In genomic region chr10:69359089-69360025, GRCh38 we compare ENCODE assay signal across 11 cellular contexts. TPM values are rescaled to one million over a fixed set of nuclear protein-coding genes. Genes with fewer than 3 reads are reported as not detected.
DNase-seq lines count a peak whose midpoint lies in the region; ATAC-seq and TF ChIP-seq lines count a peak whose summit lies in the region.
"Had no signal": no experiment of that assay in that cellular context is flagged by ENCODE, and none has a peak within 500 bp of the region (broad histone marks: within the 10 kb centered on the region; RNA-seq: fewer than 3 reads in every experiment).

No MANE protein-coding gene starts in this region.

- peaks cover 23 to 41% (median 39%) of the 10 kb centered on the region in 4 donors for H3K4me1 ChIP-seq in transverse colon

- in situ Hi-C loops in transverse colon (cut with MboI; ENCODE audit: low pct_ligation_motif_present in 1 of 4, low pct_unique_long_range_greater_than_20kb in 1 of 4, low sequenced_read_pairs in 3 of 4) (no loop called here), GM13976 (cut with MboI; ENCODE audit: low sequenced_read_pairs, unreplicated experiment) (no loop called here)

- peaks cover 25% of the 10 kb centered on the region for H3K36me3 Mint-ChIP-seq in WTC11

- H3K27me3 ChIP-seq in transverse colon = no peaks in the 10 kb centered on the region
- H3K27me3 ChIP-seq: BLaER1 treated with 17β-estradiol and CSF1 and Interleukin-3, amounts not matched to agents 10 nM and 100 nM had no signal

- no peak overlapping the region for H3K4me3 ChIP-seq in transverse colon
- H3K4me3 ChIP-seq: BLaER1 treated with 17β-estradiol and CSF1 and Interleukin-3, amounts not matched to agents 10 nM and 100 nM had no signal

- H3K27me3 Mint-ChIP-seq in WTC11 (ENCODE audit: low read depth) = no peaks in the 10 kb centered on the region

- no peaks in the 10 kb centered on the region for H3K9me3 ChIP-seq in transverse colon

- TF ChIP-seq CTCF in WTC11 (IDR thresholded peaks at IDR 0.05) = no peak
- TF ChIP-seq CTCF in transverse colon (IDR thresholded peaks at IDR 0.05) = no peak
- TF ChIP-seq CTCF in GM13976 (IDR thresholded peaks at IDR 0.05; ENCODE audit: borderline replicate concordance, control extremely low read depth, extremely low read depth, insufficient read depth, missing control alignments) = no peak

- no peak overlapping the region for H3K4me3 Mint-ChIP-seq in WTC11

- no peaks in the 10 kb centered on the region for H3K9me3 Mint-ChIP-seq in WTC11

- peaks cover 35% of the 10 kb centered on the region for H3K4me1 Mint-ChIP-seq in WTC11

- H3K27ac Mint-ChIP-seq in WTC11 = peak overlapping the region; percentile 60

- peak; percentile 23 for DNase-seq in activated naive CD4-positive, alpha-beta T cell treated with Interleukin-2 at 50 U/mL for 16 hours
- DNase-seq in activated naive CD4-positive, alpha-beta T cell treated with anti-CD3 and anti-CD28 coated beads, Interleukin-2, amount 50 U/mL, for 16 hours = no peak
- DNase-seq in WTC11 (ENCODE audit: low spot score) (no peak), fibroblast of gingiva (ENCODE audit: low read depth) (peak; percentile 70), transverse colon (no peak), GM13976 (ENCODE audit: low spot score) (no peak), GOT3 (lab: John Stamatoyannopoulos, UW) (no peak), NCI-H1417 (lab: John Stamatoyannopoulos, UW) (no peak)
- DNase-seq: head of caudate nucleus had no signal

- TF ChIP-seq POLR2A in transverse colon (IDR thresholded peaks at IDR 0.05) = no peak

- no peak for ATAC-seq in WTC11

- WGBS in transverse colon (ENCODE audit: low coverage in 1 of 2), 2 donors = 74 to 80% methylated on average over 6 to 12 of the region's 12 CpGs

- POLR2A ChIA-PET in WTC11 (lab: Charles Lee) = interaction anchor here (0.9 kb wide), 1 partner anchor 26 kb away, joined by 3 read pairs; no protein-coding TSS in a partner anchor

- H3K27ac ChIP-seq in transverse colon = peak overlapping the region; percentile 75 to 82 (median 78)

- no peak for TF ChIP-seq EP300 in transverse colon (IDR thresholded peaks at IDR 0.05; ENCODE audit: low read depth)

- H3K36me3 ChIP-seq in transverse colon = no peaks in the 10 kb centered on the region

- intact Hi-C loops in transverse colon (cut with DNase I; ENCODE audit: low total_unique reads) = loop anchor here (5.0 kb wide), 1 partner anchor 42 kb away; no protein-coding TSS in a partner anchor

- CTCF ChIA-PET in WTC11 (lab: Charles Lee) = interaction anchor here (0.7 to 1.2 kb wide), 5 partner anchors 21 to 442 kb away, joined by 3 to 5 read pairs (median 4); no protein-coding TSS in a partner anchor

TF ChIP-seq in WTC11, 78 proteins besides CTCF, POLR2A, EP300 and RAD21:
- TF ChIP-seq HMGA2 (CRISPR knock-in tag; IDR thresholded peaks at IDR 0.05) (no peak), ZNF512 (CRISPR knock-in tag; IDR thresholded peaks at IDR 0.05; ENCODE audit: borderline replicate concordance) (no peak), RELA (CRISPR knock-in tag; IDR thresholded peaks at IDR 0.05; ENCODE audit: borderline replicate concordance) (no peak), IRF2 (CRISPR knock-in tag; IDR thresholded peaks at IDR 0.05; ENCODE audit: borderline replicate concordance, low read depth) (no peak)
TF ChIP-seq in WTC11: peak in this region for 0.

RNA-seq across cellular contexts. Expression of gene TACR2, which starts 57.4 kb away (rescaled TPM):
- total RNA-seq in WTC11 (2021) (0.20 TPM in 1 of 3 replicates, not detected in the others), transverse colon (100 to 1,000 TPM in 2 of 4 donors, 10 to 100 TPM in 2; 18.9 to 241 (median 78.9) TPM)
- total RNA-seq: NCI-H460 had no signal

Comparison
In these comparisons a context has a peak if more than half of its experiments do, and no peak if none do; other contexts are left out.
1. DNase-seq: peak in activated naive CD4-positive, alpha-beta T cell treated with Interleukin-2 at 50 U/mL for 16 hours (single experiment) and fibroblast of gingiva (single experiment); none in activated naive CD4-positive, alpha-beta T cell treated with anti-CD3 and anti-CD28 coated beads, Interleukin-2, amount 50 U/mL, for 16 hours (single experiment), WTC11 (single experiment), transverse colon (single experiment), GM13976 (single experiment), GOT3 (single experiment) and NCI-H1417 (0 of 3).
2. RNA of gene TACR2, which starts 57.4 kb away (total RNA-seq): 18.9 to 241 TPM in transverse colon; 0.20 TPM in WTC11; every median in the first group is over 10 times any median in the second.